ENCODE assay signal across 27 cellular contexts in genomic region chr2:54109848-54110247, GRCh38.
"Had no signal": no experiment of that assay in that cellular context is flagged by ENCODE, and none has a peak within 500 bp of the region (broad histone marks: within the 10 kb centered on the region; RNA-seq: fewer than 3 reads in every experiment).

No MANE protein-coding gene starts in this region.

- H3K4me3 ChIP-seq: stomach, suprapubic skin, testis, thoracic aorta, thyroid gland, tibial artery, tibial nerve, transverse colon, upper lobe of left lung, upper lobe of right lung, uterus, vagina had no signal

- H3K9me3 ChIP-seq: stomach, suprapubic skin, testis, thoracic aorta, thyroid gland, tibial artery, tibial nerve, transverse colon, upper lobe of left lung, upper lobe of right lung, uterus, vagina had no signal

- FAIRE-seq: urothelium cell line had no signal

- H3K27me3 ChIP-seq: stomach, suprapubic skin, testis, thyroid gland, tibial artery, tibial nerve, transverse colon, upper lobe of left lung, upper lobe of right lung, uterus, vagina had no signal

- ATAC-seq: stimulated activated effector memory CD8-positive, alpha-beta T cell treated with anti-CD3 and anti-CD28 coated beads, Interleukin-12 subunit alpha, Interleukin-12 subunit beta, amount 100 ng/mL, for 72 hours; stimulated activated memory B cell treated with anti-CD40 and anti-IgM and Interleukin-4, amounts not matched to agents 10 μg/mL and 1 μg/mL and 100 μg/mL, for 72 hours; stimulated activated naive B cell treated with anti-CD40 and anti-IgM and Interleukin-4, amounts not matched to agents 10 μg/mL and 1 μg/mL and 100 μg/mL, for 72 hours; stimulated activated naive CD8-positive, alpha-beta T cell treated with anti-CD3 and anti-CD28 coated beads, Interleukin-15, amount 100 ng/mL, for 72 hours; stimulated activated naive CD8-positive, alpha-beta T cell treated with anti-CD3 and anti-CD28 coated beads, Interleukin-15, Interleukin-2, amounts not matched to agents 100 U/mL and 50 U/mL, for 24 hours; upper lobe of right lung had no signal

- H3K4me1 ChIP-seq: uterus had no signal

- DNase-seq: stimulated activated CD4-positive, alpha-beta T cell treated with anti-CD3 and anti-CD28 coated beads, Interleukin-2, amount 100 ng/mL, for 48 hours; stimulated activated CD4-positive, alpha-beta T cell treated with anti-CD3 and anti-CD28 coated beads, Interleukin-4, amount 100 ng/mL, for 1 hour; stimulated activated CD4-positive, alpha-beta T cell treated with anti-CD3 and anti-CD28 coated beads, Interleukin-4, amount 100 ng/mL, for 24 hours; stimulated activated CD4-positive, alpha-beta T cell treated with anti-CD3 and anti-CD28 coated beads, Interleukin-4, amount 100 ng/mL, for 4 hours; stimulated activated CD8-positive, alpha-beta memory T cell treated with anti-CD3 and anti-CD28 coated beads, Interleukin-4, amount 100 ng/mL, for 48 hours; stimulated activated naive B cell treated with anti-CD40 and anti-IgM and Interleukin-4, amounts not matched to agents 10 μg/mL and 1 μg/mL and 100 μg/mL, for 72 hours; stimulated activated naive CD4-positive, alpha-beta T cell; stimulated activated naive CD4-positive, alpha-beta T cell treated with Interleukin-2 at 50 U/mL for 16 hours; stimulated activated naive CD8-positive, alpha-beta T cell treated with anti-CD3 and anti-CD28 coated beads, Interleukin-15, amount 100 ng/mL, for 72 hours; stimulated activated naive CD8-positive, alpha-beta T cell treated with anti-CD3 and anti-CD28 coated beads, Interleukin-15, Interleukin-2, amounts not matched to agents 100 U/mL and 50 U/mL, for 24 hours; stomach; substantia nigra; testis; thyroid gland; tibial artery; transverse colon; trophoblast cell; upper lobe of left lung; upper lobe of right lung; uterus had no signal

- H3K36me3 ChIP-seq: stomach, suprapubic skin, thoracic aorta, thyroid gland, tibial artery, tibial nerve, transverse colon, upper lobe of left lung, upper lobe of right lung, uterus, vagina had no signal

- H3K27ac ChIP-seq: stomach, suprapubic skin, testis, thoracic aorta, thyroid gland, tibial artery, tibial nerve, transverse colon, upper lobe of left lung, upper lobe of right lung, uterus, vagina had no signal
